ENCODE assay signal across 8 cellular contexts in genomic region chr7:106110238-106110560, GRCh38. TPM values are rescaled to one million over a fixed set of nuclear protein-coding genes. Genes with fewer than 3 reads are reported as not detected.
DNase-seq lines count a peak whose midpoint lies in the region; ATAC-seq, FAIRE-seq and TF ChIP-seq lines count a peak whose summit lies in the region.

No MANE protein-coding gene starts in this region.

- H3K36me3 ChIP-seq in BLaER1 treated with 17β-estradiol and CSF1 and Interleukin-3, amounts not matched to agents 10 nM and 100 nM, result peaks cover 4 to 29% (median 19%) of the 10 kb centered on the region in 11 experiments; a peak in 17 of 22 replicates
- H3K36me3 ChIP-seq in astrocyte (ENCODE audit: insufficient read depth, low read length), result no peaks in the 10 kb centered on the region

- TF ChIP-seq CTCF in HFF-Myc (IDR thresholded peaks at IDR 0.05; ENCODE audit: low read depth, low read length, missing control alignments) (no peak), astrocyte (IDR thresholded peaks at IDR 0.05; ENCODE audit: insufficient read depth, low read depth, low read length) (no peak)

- H3K9me3 ChIP-seq in BLaER1 treated with 17β-estradiol and CSF1 and Interleukin-3, amounts not matched to agents 10 nM and 100 nM (replicated peaks in 1 of 11), result peaks cover 0 to 10% (median 0%) of the 10 kb centered on the region in 11 experiments; a peak in 4 of 22 replicates
- H3K9me3 ChIP-seq in astrocyte (ENCODE audit: insufficient read depth, low read depth, low read length), result no peaks in the 10 kb centered on the region

- peak overlapping the region; percentile 87 for H3K4me3 Mint-ChIP-seq in astrocyte (ENCODE audit: unreplicated experiment)
- H3K4me3 Mint-ChIP-seq in naive thymus-derived CD8-positive, alpha-beta T cell, result peak overlapping the region; percentile 20 to 90 (median 78)

- no peak overlapping the region for H3K27ac Mint-ChIP-seq in astrocyte (ENCODE audit: unreplicated experiment)
- H3K27ac Mint-ChIP-seq in naive thymus-derived CD8-positive, alpha-beta T cell, result peak overlapping the region; percentile 25 to 98 (median 76)

- H3K4me1 Mint-ChIP-seq in astrocyte (ENCODE audit: low read depth, unreplicated experiment), result peaks cover 19% of the 10 kb centered on the region
- peaks cover 40 to 75% (median 72%) of the 10 kb centered on the region in 4 donors for H3K4me1 Mint-ChIP-seq in naive thymus-derived CD8-positive, alpha-beta T cell

- H3K36me3 Mint-ChIP-seq in astrocyte (ENCODE audit: low read depth, unreplicated experiment), result no peaks in the 10 kb centered on the region
- H3K36me3 Mint-ChIP-seq in naive thymus-derived CD8-positive, alpha-beta T cell, result peaks cover 0 to 22% (median 0%) of the 10 kb centered on the region in 3 donors

- H4K20me1 ChIP-seq in BLaER1 treated with 17β-estradiol and CSF1 and Interleukin-3, amounts not matched to agents 10 nM and 100 nM, result peaks cover 16 to 57% (median 49%) of the 10 kb centered on the region in 11 experiments; a peak in 20 of 22 replicates
- peaks cover 30% of the 10 kb centered on the region for H4K20me1 ChIP-seq in astrocyte (ENCODE audit: insufficient read depth, low read length)

- peak overlapping the region in 4 of 11 experiments; percentile 19 to 98 (median 64); a peak in 6 of 22 replicates for H3K27ac ChIP-seq in BLaER1 treated with 17β-estradiol and CSF1 and Interleukin-3, amounts not matched to agents 10 nM and 100 nM
- H3K27ac ChIP-seq in astrocyte (ENCODE audit: low read depth, low read length), result no peak overlapping the region

- H3K79me2 ChIP-seq in astrocyte (ENCODE audit: insufficient read depth, low read length), result peaks cover 63% of the 10 kb centered on the region

- H2AFZ ChIP-seq in astrocyte (ENCODE audit: low read depth, low read length), result no peak overlapping the region

- H3K4me1 ChIP-seq in BLaER1 treated with 17β-estradiol and CSF1 and Interleukin-3, amounts not matched to agents 10 nM and 100 nM, result peaks cover 25 to 83% (median 65%) of the 10 kb centered on the region in 10 experiments
- peaks cover 6% of the 10 kb centered on the region for H3K4me1 ChIP-seq in astrocyte (ENCODE audit: insufficient read depth, low read length)

- H3K4me2 ChIP-seq in BLaER1 treated with 17β-estradiol and CSF1 and Interleukin-3, amounts not matched to agents 10 nM and 100 nM, result peak overlapping the region; percentile 72 to 97 (median 92)
- peak overlapping the region; percentile 88 for H3K4me2 ChIP-seq in astrocyte (ENCODE audit: low read length)

- H3K4me3 ChIP-seq in BLaER1 treated with 17β-estradiol and CSF1 and Interleukin-3, amounts not matched to agents 10 nM and 100 nM, result peak overlapping the region; percentile 28 to 93 (median 86); a peak in 12 of 20 replicates
- H3K4me3 ChIP-seq in HFF-Myc (replicated peaks; ENCODE audit: low read depth, low read length) (peak overlapping the region; percentile 81), astrocyte (ENCODE audit: insufficient read depth, low read depth, low read length) (no peak overlapping the region)

- no peak for ATAC-seq in naive thymus-derived CD8-positive, alpha-beta T cell
- ATAC-seq in HG02981 (IDR thresholded peaks at IDR 0.05; ENCODE audit: unreplicated experiment), result no peak

- DNase-seq in HFF-Myc (ENCODE audit: extremely low read depth, low read depth) (no peak), astrocyte (ENCODE audit: low read depth) (no peak), GOT3 (lab: John Stamatoyannopoulos, UW) (no peak), cerebellar nuclear complex (lab: John Stamatoyannopoulos, UW) (no peak), hypothalamus (lab: John Stamatoyannopoulos, UW) (no peak)
- DNase-seq in naive thymus-derived CD8-positive, alpha-beta T cell, result peak in 1 of 10 donors; percentile 9

- H3K27me3 ChIP-seq in BLaER1 treated with 17β-estradiol and CSF1 and Interleukin-3, amounts not matched to agents 10 nM and 100 nM, result no peaks in the 10 kb centered on the region
- H3K27me3 ChIP-seq in astrocyte (ENCODE audit: insufficient read depth, low read length), result no peaks in the 10 kb centered on the region

- no peaks in the 10 kb centered on the region for H3K9me3 Mint-ChIP-seq in astrocyte (ENCODE audit: unreplicated experiment)
- no peaks in the 10 kb centered on the region for H3K9me3 Mint-ChIP-seq in naive thymus-derived CD8-positive, alpha-beta T cell

- POLR2A ChIA-PET in naive thymus-derived CD8-positive, alpha-beta T cell (lab: Charles Lee), result interaction anchor here (1.3 to 8.5 kb wide), 3 partner anchors 15 to 38 kb away, joined by 3 to 149 read pairs (median 40); no protein-coding TSS in a partner anchor

- peak overlapping the region in 3 of 11 experiments; percentile 16 to 96 (median 88); a peak in 6 of 22 replicates for H3K9ac ChIP-seq in BLaER1 treated with 17β-estradiol and CSF1 and Interleukin-3, amounts not matched to agents 10 nM and 100 nM
- H3K9ac ChIP-seq in astrocyte (ENCODE audit: low read length), result no peak overlapping the region

- peaks cover 4% of the 10 kb centered on the region for H3K27me3 Mint-ChIP-seq in astrocyte (ENCODE audit: low read depth, unreplicated experiment)
- no peaks in the 10 kb centered on the region for H3K27me3 Mint-ChIP-seq in naive thymus-derived CD8-positive, alpha-beta T cell

- no peak for FAIRE-seq in astrocyte (lab: Jason Lieb, UNC)

RNA-seq across cellular contexts. Expression of gene SYPL1, which starts 1.9 kb away (rescaled TPM):
- 58.8 and 59.7 TPM in 2 replicates for total RNA-seq in astrocyte
- 10 to 100 TPM; 56.8 to 58.4 TPM for total RNA-seq in naive thymus-derived CD8-positive, alpha-beta T cell
- 10 to 100 TPM; 67.5 to 78.4 (median 68.8) TPM for polyA plus RNA-seq in naive thymus-derived CD8-positive, alpha-beta T cell
